Comparison of ENCODE assay signal across 9 cellular contexts in the genomic region with DNA sequence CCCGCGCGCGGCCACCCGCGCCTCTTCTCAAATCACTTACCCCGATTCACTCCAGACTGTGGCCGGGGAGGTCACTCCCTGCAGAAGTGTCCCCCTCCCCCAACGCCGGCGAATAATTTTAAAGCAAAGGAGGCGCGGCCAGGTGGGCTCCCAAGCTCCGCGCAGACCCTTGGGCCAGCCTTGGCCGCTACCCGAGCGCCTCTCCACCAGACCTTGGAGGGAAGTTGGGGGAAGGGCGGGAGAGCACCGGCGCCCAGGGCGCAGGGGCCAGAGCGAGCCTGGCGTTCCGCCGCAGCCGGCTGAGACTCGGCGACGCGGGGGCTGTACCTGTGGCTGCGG. TPM values are rescaled to one million over a fixed set of nuclear protein-coding genes. Genes with fewer than 3 reads are reported as not detected.
DNase-seq lines count a peak whose midpoint lies in the region; ATAC-seq, FAIRE-seq and TF ChIP-seq lines count a peak whose summit lies in the region.
"Had no signal": no experiment of that assay in that cellular context is flagged by ENCODE, and none has a peak within 500 bp of the region (broad histone marks: within the 10 kb centered on the region; RNA-seq: fewer than 3 reads in every experiment).

No MANE protein-coding gene starts in this region.

- no CpG with 5 or more reads among the region's 32 CpGs for WGBS in right lobe of liver (ENCODE audit: insufficient coverage, low coverage, low lambda C conversion rate, missing lambda C conversion rate)
- WGBS in HepG2 (ENCODE audit: low lambda C conversion rate) = 84% methylated on average over 26 of the region's 32 CpGs
- 0 to 2% methylated on average over 32 of the region's 32 CpGs for WGBS in aorta, 2 donors

- H3K9me3 ChIP-seq in right lobe of liver (no peaks in the 10 kb centered on the region), HepG2 (ENCODE audit: low read length) (no peaks in the 10 kb centered on the region), aorta (ENCODE audit: control insufficient read depth, low read length) (no peaks in the 10 kb centered on the region)

- BruUV-seq in HepG2 (replicated peaks; lab: Mats Ljungman, UMichigan) = no TSS peak

- peaks cover 30% of the 10 kb centered on the region for H3K4me1 Mint-ChIP-seq in nephron

- no peaks in the 10 kb centered on the region for H3K36me3 ChIP-seq in right lobe of liver
- H3K36me3 ChIP-seq in HepG2 (replicated peaks in 1 of 2; ENCODE audit: control insufficient read depth in 1 of 2, insufficient read depth in 2 of 2, low read length in 2 of 2) = no peaks in the 10 kb centered on the region
- no peaks in the 10 kb centered on the region for H3K36me3 ChIP-seq in aorta (ENCODE audit: control insufficient read depth in 1 of 2, insufficient read depth in 2 of 2, low read length in 1 of 2)

- H3K4me3 ChIP-seq in right lobe of liver (peak overlapping the region; percentile 7 to 34 (median 10)), HepG2 (replicated peaks in 1 of 3; ENCODE audit: insufficient read depth in 1 of 3, low read depth in 2 of 3, low read length in 3 of 3) (no peak overlapping the region), dorsolateral prefrontal cortex (peak overlapping the region in 57 of 59 donors; percentile 10 to 76 (median 59)), aorta (ENCODE audit: low read length in 2 of 2) (peak overlapping the region; percentile 63 to 81)

- no peak overlapping the region for H3K27ac Mint-ChIP-seq in nephron

- ATAC-seq in right lobe of liver (no peak), HepG2 (no peak), aorta (ENCODE audit: low FRiP score) (no peak), GM19455 (IDR thresholded peaks at IDR 0.05; ENCODE audit: unreplicated experiment) (no peak)

- H3K27ac ChIP-seq in right lobe of liver = no peak overlapping the region
- no peak overlapping the region for H3K27ac ChIP-seq in HepG2 (ENCODE audit: extremely low read length, insufficient read depth, low read length)
- peak overlapping the region in 22 of 59 donors; percentile 4 to 89 (median 34) for H3K27ac ChIP-seq in dorsolateral prefrontal cortex
- H3K27ac ChIP-seq in aorta (ENCODE audit: low read depth in 1 of 2, low read length in 2 of 2) = no peak overlapping the region

- no peaks in the 10 kb centered on the region for H3K36me3 Mint-ChIP-seq in nephron (ENCODE audit: low read depth)

- H3K4me2 ChIP-seq in HepG2 (ENCODE audit: low read depth, low read length) = no peak overlapping the region

- H3K9me3 Mint-ChIP-seq in nephron = no peaks in the 10 kb centered on the region

- POLR2A ChIA-PET in HepG2 (lab: Yijun Ruan, JAX) = no interaction called here

- TF ChIP-seq CTCF in right lobe of liver (IDR thresholded peaks at IDR 0.05) (no peak), HepG2 (CRISPR knock-in tag; IDR thresholded peaks at IDR 0.05) (no peak), dorsolateral prefrontal cortex (IDR thresholded peaks at IDR 0.05 in 54 of 56, conservative IDR thresholded peaks at IDR 0.05 in 2 of 56; ENCODE audit: low read depth in 1 of 56, partially characterized antibody in 56 of 56) (no peak), nephron (IDR thresholded peaks at IDR 0.05; ENCODE audit: unreplicated experiment in 3 of 3) (no peak)

- TF ChIP-seq POLR2A in right lobe of liver (IDR thresholded peaks at IDR 0.05) = no peak
- no peak for TF ChIP-seq POLR2A in HepG2 (IDR thresholded peaks at IDR 0.05; ENCODE audit: insufficient read depth in 1 of 2, low read depth in 2 of 2, low read length in 2 of 2)

- CTCF ChIA-PET in HepG2 (lab: Yijun Ruan, JAX; ENCODE audit: low intra/inter-chr PET ratio, low total read pairs) = no interaction called here

- FAIRE-seq in HepG2 (lab: Jason Lieb, UNC) = no peak

- no peaks in the 10 kb centered on the region for H4K20me1 ChIP-seq in HepG2 (ENCODE audit: insufficient read depth, low read length)

- TF ChIP-seq EP300 in HepG2 (IDR thresholded peaks at IDR 0.05; ENCODE audit: low read depth in 2 of 2, low read length in 2 of 2) (no peak), HepG2 (CRISPR knock-in tag; IDR thresholded peaks at IDR 0.05; ENCODE audit: borderline replicate concordance) (no peak)

- peaks cover 99% of the 10 kb centered on the region for H3K27me3 Mint-ChIP-seq in nephron (ENCODE audit: low read depth)

- DNase-seq in right lobe of liver (peak in 1 of 3 donors; percentile 42), HepG2 (ENCODE audit: low spot score) (no peak), dorsolateral prefrontal cortex (no peak), aorta (peak; percentile 43 to 74), NCI-H1436 treated with DMSO at 0.1 percent for 48 hours (lab: John Stamatoyannopoulos, UW) (no peak), NCI-H1092 (lab: John Stamatoyannopoulos, UW) (no peak)

- intact Hi-C loops in right lobe of liver (cut with DNase I) (no loop called here), HepG2 (cut with micrococcal nuclease; ENCODE audit: unreplicated experiment) (no loop called here), dorsolateral prefrontal cortex (cut with DNase I) (loop anchor here (10.0 kb wide), 1 partner anchor 429 kb away; no protein-coding TSS in a partner anchor), aorta (cut with DNase I) (loop anchor here in 1 of 2 donors (10.0 kb wide), 2 partner anchors 309 to 639 kb away; no protein-coding TSS in a partner anchor)

- H3K4me3 Mint-ChIP-seq in nephron = peak overlapping the region; percentile 75 to 93 (median 83)

- no peak overlapping the region for H2AFZ ChIP-seq in HepG2 (ENCODE audit: low read length)

- H3K9ac ChIP-seq in HepG2 (ENCODE audit: insufficient read depth, low read depth, low read length) = no peak overlapping the region

- peaks cover 0 to 32% (median 6%) of the 10 kb centered on the region in 4 donors for H3K4me1 ChIP-seq in right lobe of liver
- peaks cover 20% of the 10 kb centered on the region for H3K4me1 ChIP-seq in HepG2 (ENCODE audit: insufficient read depth, low read length)
- H3K4me1 ChIP-seq in aorta (ENCODE audit: control insufficient read depth in 1 of 2, insufficient read depth in 2 of 2, low read length in 2 of 2) = no peaks in the 10 kb centered on the region

- H3K27me3 ChIP-seq in right lobe of liver = peaks cover 13 to 20% of the 10 kb centered on the region in 2 donors
- H3K27me3 ChIP-seq in HepG2 (ENCODE audit: control insufficient read depth in 1 of 2, insufficient read depth in 2 of 2, low read length in 2 of 2) = peaks cover 8 to 36% of the 10 kb centered on the region in 2 experiments
- peaks cover 0 to 100% (median 66%) of the 10 kb centered on the region in 45 donors for H3K27me3 ChIP-seq in dorsolateral prefrontal cortex
- H3K27me3 ChIP-seq in aorta (ENCODE audit: control insufficient read depth in 1 of 2, insufficient read depth in 2 of 2, low read length in 1 of 2) = no peaks in the 10 kb centered on the region

- no peak for TF ChIP-seq RAD21 in HepG2 (CRISPR knock-in tag; IDR thresholded peaks at IDR 0.05)

- in situ Hi-C loops in HepG2 (cut with HindIII; ENCODE audit: extremely low pct_ligation_motif_present, low pct_unique_long_range_greater_than_20kb) = loop anchor here (25.0 kb wide), 1 partner anchor 642 kb away; no protein-coding TSS in a partner anchor

- no peaks in the 10 kb centered on the region for H3K79me2 ChIP-seq in HepG2 (ENCODE audit: insufficient read depth, low read length)

TF ChIP-seq in HepG2, 621 proteins besides CTCF, POLR2A, EP300 and RAD21 (continues in another document):
- no peak for TF ChIP-seq ZNF235 (CRISPR knock-in tag; IDR thresholded peaks at IDR 0.05; ENCODE audit: borderline replicate concordance)
- no peak for TF ChIP-seq GFI1 (CRISPR knock-in tag; IDR thresholded peaks at IDR 0.05; ENCODE audit: borderline replicate concordance)
- no peak for TF ChIP-seq ATF1 (CRISPR knock-in tag; IDR thresholded peaks at IDR 0.05)
- TF ChIP-seq, protein P1, sequence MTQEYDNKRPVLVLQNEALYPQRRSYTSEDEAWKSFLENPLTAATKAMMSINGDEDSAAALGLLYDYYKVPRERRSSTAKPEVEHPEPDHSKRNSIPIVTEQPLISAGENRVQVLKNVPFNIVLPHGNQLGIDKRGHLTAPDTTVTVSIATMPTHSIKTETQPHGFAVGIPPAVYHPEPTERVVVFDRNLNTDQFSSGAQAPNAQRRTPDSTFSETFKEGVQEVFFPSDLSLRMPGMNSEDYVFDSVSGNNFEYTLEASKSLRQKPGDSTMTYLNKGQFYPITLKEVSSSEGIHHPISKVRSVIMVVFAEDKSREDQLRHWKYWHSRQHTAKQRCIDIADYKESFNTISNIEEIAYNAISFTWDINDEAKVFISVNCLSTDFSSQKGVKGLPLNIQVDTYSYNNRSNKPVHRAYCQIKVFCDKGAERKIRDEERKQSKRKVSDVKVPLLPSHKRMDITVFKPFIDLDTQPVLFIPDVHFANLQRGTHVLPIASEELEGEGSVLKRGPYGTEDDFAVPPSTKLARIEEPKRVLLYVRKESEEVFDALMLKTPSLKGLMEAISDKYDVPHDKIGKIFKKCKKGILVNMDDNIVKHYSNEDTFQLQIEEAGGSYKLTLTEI (CRISPR knock-in tag; conservative IDR thresholded peaks at IDR 0.05) = no peak

RNA-seq across cellular contexts. Expression of a gene that starts 0.3 kb away (rescaled TPM):
- total RNA-seq in right lobe of liver = 1 to 10 TPM in 2 of 6 experiments, under 1 TPM in 4; 0.29 to 2.1 (median 0.66) TPM
- not detected in 2 replicates for total RNA-seq in HepG2 (2016; rRNA removed; fragmentation: Illumina TruSeq; extraction: Trizol)
- total RNA-seq in HepG2 (2016; cell fraction: cytosol; rRNA removed; fragmentation: Illumina TruSeq; extraction: Trizol; ENCODE audit: low read depth) = not detected in 2 replicates
- total RNA-seq in HepG2 (2016; cell fraction: insoluble cytoplasmic fraction; rRNA removed; fragmentation: Illumina TruSeq; extraction: Trizol) = not detected in 2 replicates
- total RNA-seq in HepG2 (2016; cell fraction: membrane; rRNA removed; fragmentation: Illumina TruSeq; extraction: Trizol) = not detected in 2 replicates
- not detected in 2 replicates for total RNA-seq in HepG2 (2016; cell fraction: nucleus; rRNA removed; fragmentation: Illumina TruSeq; extraction: Trizol)
- not detected in 2 replicates for polyA plus RNA-seq in HepG2 (2011; rRNA removed)
- not detected in 2 replicates for polyA plus RNA-seq in HepG2 (2011; cell fraction: cytosol; rRNA removed)
- polyA plus RNA-seq in HepG2 (2011; cell fraction: nucleus; rRNA removed) = not detected in 2 replicates
- not detected in 2 replicates for polyA plus RNA-seq in HepG2 (2012)
- not detected in 2 replicates for polyA plus RNA-seq in HepG2 (2016; cell fraction: cytosol; fragmentation: Illumina TruSeq; extraction: Trizol; ENCODE audit: low read depth)
- not detected in 2 replicates for polyA plus RNA-seq in HepG2 (2016; cell fraction: insoluble cytoplasmic fraction; fragmentation: Illumina TruSeq; extraction: Trizol; ENCODE audit: low read depth)
- polyA plus RNA-seq in HepG2 (2016; cell fraction: membrane; fragmentation: Illumina TruSeq; extraction: Trizol; ENCODE audit: low read depth) = not detected in 2 replicates
- polyA plus RNA-seq in HepG2 (2016; cell fraction: nucleus; fragmentation: Illumina TruSeq; extraction: Trizol; ENCODE audit: insufficient read depth, low read depth) = not detected in 2 replicates
- polyA minus RNA-seq in HepG2 (2011; rRNA and poly(A)+ RNA removed; ENCODE audit: low replicate concordance) = not detected in 2 replicates
- not detected in 2 replicates for polyA minus RNA-seq in HepG2 (2011; cell fraction: cytosol; rRNA and poly(A)+ RNA removed)
- polyA minus RNA-seq in HepG2 (2011; cell fraction: nucleus; rRNA and poly(A)+ RNA removed) = not detected in 2 replicates
- 10 to 100 TPM in 56 of 120 experiments, 1 to 10 TPM in 64; 4.1 to 16.4 (median 9.8) TPM for total RNA-seq in dorsolateral prefrontal cortex
- total RNA-seq in aorta = 1 to 10 TPM; 4.5 to 6.6 TPM
- 1 to 10 TPM; 2.6 to 4.1 TPM for polyA plus RNA-seq in aorta
- total RNA-seq: OCI-LY7 had no signal

Comparison
In these comparisons a context has a peak if more than half of its experiments do, and no peak if none do; other contexts are left out.
1. H3K4me3 ChIP-seq: peak in right lobe of liver (3 of 3), dorsolateral prefrontal cortex (57 of 59) and aorta (2 of 2); none in HepG2 (0 of 3).
2. DNase-seq: peak in aorta (2 of 2); none in HepG2 (single experiment), dorsolateral prefrontal cortex (0 of 10), NCI-H1436 treated with DMSO at 0.1 percent for 48 hours (single experiment) and NCI-H1092 (single experiment).
3. intact Hi-C loops: an anchor here in dorsolateral prefrontal cortex (10.0 kb wide); none called in right lobe of liver and HepG2.